In genomic region chr22:19974935-19975706, GRCh38 we compare ENCODE assay signal across 9 cellular contexts. TPM values are rescaled to one million over a fixed set of nuclear protein-coding genes. Genes with fewer than 3 reads are reported as not detected.
DNase-seq lines count a peak whose midpoint lies in the region; ATAC-seq and TF ChIP-seq lines count a peak whose summit lies in the region.
"Had no signal": no experiment of that assay in that cellular context is flagged by ENCODE, and none has a peak within 500 bp of the region (broad histone marks: within the 10 kb centered on the region; RNA-seq: fewer than 3 reads in every experiment).

No MANE protein-coding gene starts in this region.

- intact Hi-C loops in left ventricle myocardium superior (cut with micrococcal nuclease), result loop anchor here (5.0 kb wide), 1 partner anchor 37 kb away; no protein-coding TSS in a partner anchor

- 73 to 87% methylated on average over 8 to 10 of the region's 13 CpGs for WGBS in mesodermal cell (ENCODE audit: insufficient coverage in 2 of 2), 2 experiments

- H3K4me3 ChIP-seq in DND-41 (ENCODE audit: low read depth in 1 of 2, low read length in 2 of 2) (no peak overlapping the region), mesodermal cell (ENCODE audit: extremely low read depth, insufficient read depth, low read length, poor library complexity, severe bottlenecking) (no peak overlapping the region)
- H3K4me3 ChIP-seq: GM23248 had no signal

- H3K4me1 ChIP-seq in DND-41 (ENCODE audit: insufficient read depth, low read length) (peaks cover 10% of the 10 kb centered on the region), mesodermal cell (ENCODE audit: control insufficient read depth, insufficient read depth, low read length, poor library complexity, severe bottlenecking) (peaks cover 3% of the 10 kb centered on the region)

- no peak overlapping the region; the same call in 1 of the 2 replicates for H2AFZ ChIP-seq in DND-41 (ENCODE audit: low read depth, low read length)
- H2AFZ ChIP-seq: GM23248 had no signal

- no peak overlapping the region for H3K9ac ChIP-seq in DND-41 (ENCODE audit: low read depth, low read length)
- H3K9ac ChIP-seq: GM23248 had no signal

- no peaks in the 10 kb centered on the region for H3K79me2 ChIP-seq in DND-41 (ENCODE audit: insufficient read depth, low read length)

- no peak for ATAC-seq in DND-41 (ENCODE audit: insufficient read depth, low read depth)
- ATAC-seq in HG03095 (IDR thresholded peaks at IDR 0.05; ENCODE audit: unreplicated experiment), result no peak
- no peak for ATAC-seq in left ventricle myocardium superior

- H3K36me3 ChIP-seq in DND-41 (ENCODE audit: insufficient read depth, low read length) (peaks cover 7% of the 10 kb centered on the region; the same call in 1 of the 2 replicates), mesodermal cell (ENCODE audit: control insufficient read depth, insufficient read depth, low read length) (peaks cover 30% of the 10 kb centered on the region)

- H3K27me3 ChIP-seq in DND-41 (ENCODE audit: insufficient read depth, low read length, poor library complexity), result no peaks in the 10 kb centered on the region

- H3K9me3 ChIP-seq in DND-41 (ENCODE audit: insufficient read depth, low read length, severe bottlenecking) (no peaks in the 10 kb centered on the region), mesodermal cell (ENCODE audit: control insufficient read depth, low read length) (no peaks in the 10 kb centered on the region)

- no peak for TF ChIP-seq CTCF in DND-41 (IDR thresholded peaks at IDR 0.05; ENCODE audit: borderline replicate concordance, extremely low read depth, low read length, poor library complexity, severe bottlenecking)
- TF ChIP-seq CTCF in VCaP (conservative IDR thresholded peaks at IDR 0.05), result no peak

- peaks cover 11% of the 10 kb centered on the region for H4K20me1 ChIP-seq in DND-41 (ENCODE audit: insufficient read depth, low read length)

- H3K27ac ChIP-seq in DND-41 (ENCODE audit: low read length), result peak overlapping the region; percentile 7; the same call in 1 of the 2 replicates
- H3K27ac ChIP-seq in VCaP, result peak overlapping the region; percentile 19
- peak overlapping the region; percentile 42 for H3K27ac ChIP-seq in mesodermal cell (ENCODE audit: low read depth, low read length, severe bottlenecking)
- H3K27ac ChIP-seq: GM23248 had no signal

- DNase-seq in DND-41 (no peak), HT1080 (ENCODE audit: low read depth) (peak; percentile 81), left ventricle myocardium superior (no peak), activated gamma-delta T cell (lab: John Stamatoyannopoulos, UW) (no peak)
- DNase-seq: aorta had no signal

- no peak overlapping the region for H3K4me2 ChIP-seq in DND-41 (ENCODE audit: insufficient read depth, low read length)

RNA-seq across cellular contexts. Expression of gene TXNRD2, which starts 33.5 kb away (rescaled TPM):
- total RNA-seq in HT1080 (2014; rRNA removed; shearing (Covaris generic)), result 94.5 and 120 TPM in 2 replicates
- polyA plus RNA-seq in HT1080 (2015; cell fraction: cytosol; rRNA removed), result 40.5 and 56.9 TPM in 2 replicates
- polyA plus RNA-seq in HT1080 (2015; cell fraction: nucleus; rRNA removed), result 76.8 and 78.5 TPM in 2 replicates
- 10.9 TPM for polyA plus RNA-seq in mesodermal cell (2013, experiment 1 of 2)
- polyA plus RNA-seq in mesodermal cell (2013, experiment 2 of 2), result 9.3 TPM
- total RNA-seq in left ventricle myocardium superior, result 42.4 TPM

RNA-seq across cellular contexts. Expression of gene COMT, which starts 33.5 kb away (rescaled TPM):
- 154 and 165 TPM in 2 replicates for total RNA-seq in HT1080 (2014; rRNA removed; shearing (Covaris generic))
- polyA plus RNA-seq in HT1080 (2015; cell fraction: cytosol; rRNA removed), result 238 and 253 TPM in 2 replicates
- 124 and 147 TPM in 2 replicates for polyA plus RNA-seq in HT1080 (2015; cell fraction: nucleus; rRNA removed)
- polyA plus RNA-seq in mesodermal cell (2013, experiment 1 of 2), result 94.8 TPM
- polyA plus RNA-seq in mesodermal cell (2013, experiment 2 of 2), result 77.3 TPM
- 83.4 TPM for total RNA-seq in left ventricle myocardium superior

RNA-seq across cellular contexts. Expression of gene ARVCF, which starts 41.5 kb away (rescaled TPM):
- 3.7 and 8.4 TPM in 2 replicates for total RNA-seq in HT1080 (2014; rRNA removed; shearing (Covaris generic))
- polyA plus RNA-seq in HT1080 (2015; cell fraction: cytosol; rRNA removed), result 2.7 and 3.2 TPM in 2 replicates
- polyA plus RNA-seq in HT1080 (2015; cell fraction: nucleus; rRNA removed), result 17.3 and 19.9 TPM in 2 replicates
- polyA plus RNA-seq in mesodermal cell (2013, experiment 1 of 2), result 22.2 TPM
- polyA plus RNA-seq in mesodermal cell (2013, experiment 2 of 2), result 14.4 TPM
- total RNA-seq in left ventricle myocardium superior, result 26.8 TPM

RNA-seq across cellular contexts. Expression of gene TANGO2, which starts 45.8 kb away (rescaled TPM):
- total RNA-seq in HT1080 (2014; rRNA removed; shearing (Covaris generic)), result 17.2 and 18.8 TPM in 2 replicates
- polyA plus RNA-seq in HT1080 (2015; cell fraction: cytosol; rRNA removed), result 13.9 and 17.9 TPM in 2 replicates
- polyA plus RNA-seq in HT1080 (2015; cell fraction: nucleus; rRNA removed), result 19.0 and 23.6 TPM in 2 replicates
- 14.7 TPM for polyA plus RNA-seq in mesodermal cell (2013, experiment 1 of 2)
- polyA plus RNA-seq in mesodermal cell (2013, experiment 2 of 2), result 9.2 TPM
- total RNA-seq in left ventricle myocardium superior, result 71.5 TPM
